In genomic region chr10:78937388-78937787, GRCh38 we compare ENCODE assay signal across 17 cellular contexts.
DNase-seq lines count a peak whose midpoint lies in the region; TF ChIP-seq lines count a peak whose summit lies in the region.
"Had no signal": no experiment of that assay in that cellular context is flagged by ENCODE, and none has a peak within 500 bp of the region (broad histone marks: within the 10 kb centered on the region; RNA-seq: fewer than 3 reads in every experiment).

No MANE protein-coding gene starts in this region.

- intact Hi-C loops in stomach (cut with DNase I; ENCODE audit: low total_unique reads), result no loop called here

- H3K36me3 ChIP-seq in HEK293 (ENCODE audit: control insufficient read depth in 2 of 2, insufficient read depth in 1 of 2, low read length in 2 of 2) (no peaks in the 10 kb centered on the region), hepatocyte (replicated peaks; ENCODE audit: insufficient read depth, low read depth) (no peaks in the 10 kb centered on the region), stomach (no peaks in the 10 kb centered on the region)
- H3K36me3 ChIP-seq: pancreas had no signal

- TF ChIP-seq CTCF in HEK293 (tag by site-specific recombination; IDR thresholded peaks at IDR 0.05) (no peak), hepatocyte (IDR thresholded peaks at IDR 0.05; ENCODE audit: poor library complexity) (no peak), stomach (IDR thresholded peaks at IDR 0.05) (no peak)

- CTCF ChIA-PET in HEK293 (lab: Yijun Ruan, JAX), result no interaction called here

- peak; percentile 62 for DNase-seq in amniotic epithelial cell (ENCODE audit: low read depth)
- DNase-seq in hepatocyte (ENCODE audit: low spot score), result no peak
- no peak for DNase-seq in stomach
- no peak for DNase-seq in DMS53 (lab: John Stamatoyannopoulos, UW)
- no peak for DNase-seq in AG08396 (ENCODE audit: low spot score)
- DNase-seq in NK-92 (lab: John Stamatoyannopoulos, UW; ENCODE audit: unreplicated experiment), result no peak
- DNase-seq: activated T-cell treated with anti-CD3 and anti-CD28 coated beads for 4 hours; amniotic stem cell; caudate nucleus; effector CD8-positive, alpha-beta T cell; HFFc6; KG1; mammary epithelial cell; NCI-H1105 treated with DMSO at 0.1 percent for 48 hours; pancreas; SHP77 had no signal

- no peak overlapping the region for H2AFZ ChIP-seq in hepatocyte

- H3K4me3 ChIP-seq in HEK293 (ENCODE audit: low read depth, low read length) (no peak overlapping the region), hepatocyte (no peak overlapping the region), stomach (no peak overlapping the region)
- H3K4me3 ChIP-seq: pancreas had no signal

- no peaks in the 10 kb centered on the region for H4K20me1 ChIP-seq in hepatocyte (ENCODE audit: insufficient read depth, poor library complexity, severe bottlenecking)

- H3K9me3 ChIP-seq in HEK293 (ENCODE audit: control insufficient read depth, insufficient read depth, low read depth, low read length) (no peaks in the 10 kb centered on the region), hepatocyte (ENCODE audit: low read depth) (no peaks in the 10 kb centered on the region), stomach (no peaks in the 10 kb centered on the region)
- H3K9me3 ChIP-seq: pancreas had no signal

- 91% methylated on average over 5 of the region's 5 CpGs for WGBS in hepatocyte (ENCODE audit: low lambda C conversion rate, missing lambda C conversion rate)
- 78 to 87% (median 81%) methylated on average over 5 of the region's 5 CpGs for WGBS in stomach, 5 donors

- no peaks in the 10 kb centered on the region for H3K79me2 ChIP-seq in hepatocyte

- H3K27ac ChIP-seq in HEK293 (ENCODE audit: extremely low read depth, low read depth, low read length), result no peak overlapping the region
- H3K27ac ChIP-seq in hepatocyte, result peak overlapping the region; percentile 7
- peak overlapping the region; percentile 6 to 83 (median 64) for H3K27ac ChIP-seq in stomach
- H3K27ac ChIP-seq: pancreas had no signal

- no peaks in the 10 kb centered on the region for H3K27me3 ChIP-seq in hepatocyte
- no peaks in the 10 kb centered on the region for H3K27me3 ChIP-seq in stomach
- H3K27me3 ChIP-seq: pancreas had no signal

- H3K4me1 ChIP-seq in HEK293 (ENCODE audit: control insufficient read depth, insufficient read depth, low read length), result no peaks in the 10 kb centered on the region
- peaks cover 6% of the 10 kb centered on the region for H3K4me1 ChIP-seq in hepatocyte (ENCODE audit: insufficient read depth)
- peaks cover 12 to 53% (median 29%) of the 10 kb centered on the region in 4 donors for H3K4me1 ChIP-seq in stomach
- H3K4me1 ChIP-seq: pancreas had no signal

- TF ChIP-seq EP300 in stomach (IDR thresholded peaks at IDR 0.05), result no peak

- no peaks in the 10 kb centered on the region for H3K9me2 ChIP-seq in hepatocyte (replicated peaks; ENCODE audit: insufficient read depth)

- POLR2A ChIA-PET in HEK293 (lab: Yijun Ruan, JAX), result no interaction called here

- H3K4me2 ChIP-seq in hepatocyte, result no peak overlapping the region

- no peak for TF ChIP-seq POLR2A in stomach (IDR thresholded peaks at IDR 0.05)

TF ChIP-seq in HEK293, 187 proteins besides CTCF, POLR2A, EP300 and RAD21:
- TF ChIP-seq SCRT1 (tag by site-specific recombination; IDR thresholded peaks at IDR 0.05; ENCODE audit: borderline replicate concordance) (no peak), MEIS1 (CRISPR knock-in tag; IDR thresholded peaks at IDR 0.05; ENCODE audit: borderline replicate concordance) (no peak), SCRT2 (tag by site-specific recombination; IDR thresholded peaks at IDR 0.05) (peak; percentile 38; the same call in 1 of the 2 replicates)
- TF ChIP-seq, protein P1, sequence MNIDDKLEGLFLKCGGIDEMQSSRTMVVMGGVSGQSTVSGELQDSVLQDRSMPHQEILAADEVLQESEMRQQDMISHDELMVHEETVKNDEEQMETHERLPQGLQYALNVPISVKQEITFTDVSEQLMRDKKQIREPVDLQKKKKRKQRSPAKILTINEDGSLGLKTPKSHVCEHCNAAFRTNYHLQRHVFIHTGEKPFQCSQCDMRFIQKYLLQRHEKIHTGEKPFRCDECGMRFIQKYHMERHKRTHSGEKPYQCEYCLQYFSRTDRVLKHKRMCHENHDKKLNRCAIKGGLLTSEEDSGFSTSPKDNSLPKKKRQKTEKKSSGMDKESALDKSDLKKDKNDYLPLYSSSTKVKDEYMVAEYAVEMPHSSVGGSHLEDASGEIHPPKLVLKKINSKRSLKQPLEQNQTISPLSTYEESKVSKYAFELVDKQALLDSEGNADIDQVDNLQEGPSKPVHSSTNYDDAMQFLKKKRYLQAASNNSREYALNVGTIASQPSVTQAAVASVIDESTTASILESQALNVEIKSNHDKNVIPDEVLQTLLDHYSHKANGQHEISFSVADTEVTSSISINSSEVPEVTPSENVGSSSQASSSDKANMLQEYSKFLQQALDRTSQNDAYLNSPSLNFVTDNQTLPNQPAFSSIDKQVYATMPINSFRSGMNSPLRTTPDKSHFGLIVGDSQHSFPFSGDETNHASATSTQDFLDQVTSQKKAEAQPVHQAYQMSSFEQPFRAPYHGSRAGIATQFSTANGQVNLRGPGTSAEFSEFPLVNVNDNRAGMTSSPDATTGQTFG (tag by site-specific recombination; IDR thresholded peaks at IDR 0.05; ENCODE audit: borderline replicate concordance), result no peak
- TF ChIP-seq, protein P2, sequence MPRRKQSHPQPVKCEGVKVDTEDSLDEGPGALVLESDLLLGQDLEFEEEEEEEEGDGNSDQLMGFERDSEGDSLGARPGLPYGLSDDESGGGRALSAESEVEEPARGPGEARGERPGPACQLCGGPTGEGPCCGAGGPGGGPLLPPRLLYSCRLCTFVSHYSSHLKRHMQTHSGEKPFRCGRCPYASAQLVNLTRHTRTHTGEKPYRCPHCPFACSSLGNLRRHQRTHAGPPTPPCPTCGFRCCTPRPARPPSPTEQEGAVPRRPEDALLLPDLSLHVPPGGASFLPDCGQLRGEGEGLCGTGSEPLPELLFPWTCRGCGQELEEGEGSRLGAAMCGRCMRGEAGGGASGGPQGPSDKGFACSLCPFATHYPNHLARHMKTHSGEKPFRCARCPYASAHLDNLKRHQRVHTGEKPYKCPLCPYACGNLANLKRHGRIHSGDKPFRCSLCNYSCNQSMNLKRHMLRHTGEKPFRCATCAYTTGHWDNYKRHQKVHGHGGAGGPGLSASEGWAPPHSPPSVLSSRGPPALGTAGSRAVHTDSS (tag by site-specific recombination; IDR thresholded peaks at IDR 0.05), result no peak
TF ChIP-seq in HEK293: peak in this region for 1.
